In the genomic region with DNA sequence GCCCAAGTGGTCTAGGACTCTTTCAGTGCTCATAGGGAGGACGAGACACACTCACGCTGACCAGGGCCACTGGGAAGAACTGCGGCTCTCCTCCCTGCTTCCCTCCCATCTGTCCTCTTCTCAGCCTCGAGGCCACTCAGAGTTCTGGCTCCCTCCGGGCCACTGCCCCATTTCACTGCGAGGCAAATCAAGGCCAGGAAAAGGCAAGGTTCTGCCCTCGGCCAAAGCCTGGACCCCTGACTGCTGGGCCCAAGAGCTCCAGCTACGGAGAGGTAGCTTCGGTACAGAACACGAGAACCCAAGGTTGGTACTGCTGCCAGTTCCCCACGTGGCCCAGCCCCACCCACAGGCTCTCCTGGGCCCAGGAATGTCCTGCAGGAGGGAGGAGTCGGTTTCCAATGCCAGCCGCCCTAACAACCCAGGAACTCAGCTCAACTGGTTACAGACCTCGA, we compare ENCODE assay signal across 33 cellular contexts. TPM values are rescaled to one million over a fixed set of nuclear protein-coding genes. Genes with fewer than 3 reads are reported as not detected.
DNase-seq lines count a peak whose midpoint lies in the region; ATAC-seq, FAIRE-seq and TF ChIP-seq lines count a peak whose summit lies in the region.
"Had no signal": no experiment of that assay in that cellular context is flagged by ENCODE, and none has a peak within 500 bp of the region (broad histone marks: within the 10 kb centered on the region; RNA-seq: fewer than 3 reads in every experiment).

No MANE protein-coding gene starts in this region.

- no peaks in the 10 kb centered on the region for H3K79me2 ChIP-seq in GM12878 (ENCODE audit: control insufficient read depth, insufficient read depth, low read length)

- H3K4me2 ChIP-seq in GM12878 (ENCODE audit: control insufficient read depth, insufficient read depth): no peak overlapping the region
- H3K4me2 ChIP-seq: BLaER1 treated with 17β-estradiol and CSF1 and Interleukin-3, amounts not matched to agents 10 nM and 100 nM; KMS-11; SK-N-SH had no signal

- no peaks in the 10 kb centered on the region for H3K27me3 ChIP-seq in GM12878 (replicated peaks in 1 of 2; ENCODE audit: control insufficient read depth in 2 of 2, insufficient read depth in 2 of 2, low read length in 1 of 2)
- no peaks in the 10 kb centered on the region for H3K27me3 ChIP-seq in spleen (replicated peaks in 1 of 7)
- H3K27me3 ChIP-seq: BLaER1 treated with 17β-estradiol and CSF1 and Interleukin-3, amounts not matched to agents 10 nM and 100 nM; testis had no signal

- in situ Hi-C loops in GM12878 (cut with MboI): no loop called here

- RAD21 ChIA-PET in GM12878 (lab: Charles Lee; ENCODE audit: unreplicated experiment): no interaction called here

- TF ChIP-seq POLR2A in GM12878 (IDR thresholded peaks at IDR 0.05; ENCODE audit: low read depth, low read length): no peak
- TF ChIP-seq POLR2A in spleen (IDR thresholded peaks at IDR 0.05): no peak

- POLR2A ChIA-PET in GM12878 (lab: Charles Lee): interaction anchor here (0.7 kb wide), 1 partner anchor 37 kb away, joined by 3 read pairs; no protein-coding TSS in a partner anchor

- SMC1A ChIA-PET in GM12878 (lab: Charles Lee; ENCODE audit: uncharacterized antibody, unreplicated experiment): no interaction called here

- 79% methylated on average over 14 of the region's 14 CpGs for WGBS in GM12878 (ENCODE audit: insufficient coverage, insufficient replicate concordance, low lambda C conversion rate, missing lambda C conversion rate)
- WGBS in spleen, 5 donors: 87 to 95% (median 92%) methylated on average over 9 to 14 of the region's 14 CpGs

- no peak overlapping the region for H2AFZ ChIP-seq in GM12878 (ENCODE audit: control insufficient read depth, low read depth, low read length)

- CTCF ChIA-PET in GM12878 (lab: Yijun Ruan, JAX): interaction anchor here (0.8 kb wide), 1 partner anchor 19 kb away, joined by 3 read pairs; no protein-coding TSS in a partner anchor

- no peak for ATAC-seq in GM12878
- no peak for ATAC-seq in HG02759 (IDR thresholded peaks at IDR 0.05; ENCODE audit: unreplicated experiment)
- ATAC-seq: activated CD4-positive, CD25-positive, alpha-beta regulatory T cell treated with anti-CD3 and anti-CD28 coated beads, Interleukin-2, amount 50 U/mL, for 24 hours had no signal

- TF ChIP-seq CTCF in GM12878 (IDR thresholded peaks at IDR 0.05 in 2 of 3, conservative IDR thresholded peaks at IDR 0.05 in 1 of 3; ENCODE audit: control insufficient read depth in 2 of 3, extremely low read depth in 1 of 3, insufficient read depth in 1 of 3, low read depth in 3 of 3, low read length in 3 of 3) (no peak), kidney (IDR thresholded peaks at IDR 0.05; ENCODE audit: borderline replicate concordance, extremely low read depth, insufficient read depth) (no peak), spleen (IDR thresholded peaks at IDR 0.05 in 8 of 11, conservative IDR thresholded peaks at IDR 0.05 in 3 of 11) (no peak)

- intact Hi-C loops in GM12878 (cut with micrococcal nuclease; ENCODE audit: unreplicated experiment): no loop called here
- intact Hi-C loops in kidney (cut with DNase I): no loop called here
- intact Hi-C loops in spleen (cut with DNase I; ENCODE audit: low total_unique reads): loop anchor here (10.0 kb wide), 1 partner anchor 64 kb away; no protein-coding TSS in a partner anchor

- no peak for TF ChIP-seq RAD21 in GM12878 (IDR thresholded peaks at IDR 0.05; ENCODE audit: insufficient read depth, low read depth, low read length)

- H3K9ac ChIP-seq in GM12878 (ENCODE audit: control insufficient read depth, insufficient read depth, low read length) (no peak overlapping the region), kidney (ENCODE audit: low read length in 2 of 2) (no peak overlapping the region)
- H3K9ac ChIP-seq: BLaER1 treated with 17β-estradiol and CSF1 and Interleukin-3, amounts not matched to agents 10 nM and 100 nM; KMS-11; SK-N-SH had no signal

- no peak overlapping the region for H3K27ac ChIP-seq in GM12878 (ENCODE audit: control insufficient read depth, insufficient read depth)
- H3K27ac ChIP-seq in kidney (ENCODE audit: low read depth in 2 of 2, low read length in 2 of 2): peak overlapping the region in 1 of 2 donors; percentile 37
- H3K27ac ChIP-seq in spleen: no peak overlapping the region
- H3K27ac ChIP-seq: BLaER1 treated with 17β-estradiol and CSF1 and Interleukin-3, amounts not matched to agents 10 nM and 100 nM; KMS-11; testis had no signal

- H3K36me3 ChIP-seq in GM12878 (ENCODE audit: control insufficient read depth in 2 of 2, insufficient read depth in 2 of 2, low read length in 1 of 2) (peaks cover 34 to 37% of the 10 kb centered on the region in 2 experiments), kidney (ENCODE audit: control insufficient read depth in 1 of 2, insufficient read depth in 2 of 2, low read length in 2 of 2) (peaks cover 56 to 59% of the 10 kb centered on the region in 2 donors), spleen (peaks cover 9 to 82% (median 77%) of the 10 kb centered on the region in 6 donors)

- H3K9me3 ChIP-seq in GM12878 (replicated peaks; ENCODE audit: control insufficient read depth, insufficient read depth, low read length) (no peaks in the 10 kb centered on the region), kidney (ENCODE audit: control insufficient read depth in 1 of 2, low read length in 2 of 2) (no peaks in the 10 kb centered on the region), spleen (no peaks in the 10 kb centered on the region)
- H3K9me3 ChIP-seq: BLaER1 treated with 17β-estradiol and CSF1 and Interleukin-3, amounts not matched to agents 10 nM and 100 nM; Caco-2; SK-N-SH; testis had no signal

- H3K4me3 ChIP-seq in GM12878 (no peak overlapping the region), kidney (ENCODE audit: low read length in 2 of 2) (no peak overlapping the region), spleen (no peak overlapping the region)
- H3K4me3 ChIP-seq: BLaER1 treated with 17β-estradiol and CSF1 and Interleukin-3, amounts not matched to agents 10 nM and 100 nM; testis had no signal

- BruUV-seq in GM12878 (replicated peaks; lab: Mats Ljungman, UMichigan): no TSS peak

- H4K20me1 ChIP-seq in GM12878 (ENCODE audit: control insufficient read depth, insufficient read depth): no peaks in the 10 kb centered on the region

- DNase-seq in HT-29 (ENCODE audit: low spot score): peak; percentile 67
- no peak for DNase-seq in GM12878 (ENCODE audit: low read depth, low spot score)
- DNase-seq in kidney: peak; percentile 54
- DNase-seq in spleen: peak; percentile 32
- no peak for DNase-seq in AML-193 (lab: John Stamatoyannopoulos, UW)
- no peak for DNase-seq in NCI-H446 treated with DMSO at 0.1 percent for 48 hours (lab: John Stamatoyannopoulos, UW)
- no peak for DNase-seq in NCI-H146 treated with DMSO at 0.1 percent for 48 hours (lab: John Stamatoyannopoulos, UW; ENCODE audit: unreplicated experiment)
- DNase-seq: activated CD4-positive, alpha-beta memory T cell treated with anti-CD3 and anti-CD28 coated beads for 36 hours; activated CD8-positive, alpha-beta memory T cell treated with anti-CD3 and anti-CD28 coated beads, Interleukin-2, amount 50 U/mL, for 4 hours; aorta; Caco-2; caudate nucleus; dermis blood vessel endothelial cell; GF-D8; H9; hypothalamus; immature natural killer cell; NCI-H1417 treated with DMSO at 0.1 percent for 48 hours; NCI-H446; NCI-H82; RPMI8226; SK-N-SH; stimulated activated CD4-positive, alpha-beta T cell treated with anti-CD3 and anti-CD28 coated beads, Interleukin-2, amount 100 ng/mL, for 48 hours; testis had no signal

- H3K4me1 ChIP-seq in GM12878 (ENCODE audit: control insufficient read depth, insufficient read depth, low read length) (no peaks in the 10 kb centered on the region), kidney (ENCODE audit: control insufficient read depth in 1 of 2, insufficient read depth in 1 of 2, low read depth in 1 of 2, low read length in 2 of 2) (peaks cover 11 to 16% of the 10 kb centered on the region in 2 donors), spleen (peaks cover 0 to 9% (median 8%) of the 10 kb centered on the region in 6 donors)
- H3K4me1 ChIP-seq: Caco-2 had no signal

- FAIRE-seq in GM12878 (lab: Jason Lieb, UNC): no peak
- no peak for FAIRE-seq in kidney (lab: Jason Lieb, UNC)
- FAIRE-seq: GM19239, HTR-8/SVneo had no signal

- TF ChIP-seq EP300 in GM12878 (IDR thresholded peaks at IDR 0.05; ENCODE audit: borderline replicate concordance in 1 of 2, control insufficient read depth in 1 of 2, low read depth in 2 of 2, low read length in 2 of 2): no peak

RNA-seq across cellular contexts. Expression of a gene that starts 14.7 kb away (rescaled TPM):
- total RNA-seq in HT-29 (2014; rRNA removed; shearing (Covaris generic)): 0.29 TPM in 1 of 2 replicates, not detected in the other
- total RNA-seq in GM12878 (2013; cell fraction: nucleolus; rRNA removed): not detected in 2 replicates
- total RNA-seq in GM12878 (2014; rRNA removed): not detected in 2 replicates
- total RNA-seq in GM12878 (2014; rRNA removed; fragmentation: Illumina TruSeq; extraction: Trizol): not detected in 2 replicates
- not detected in 2 replicates for total RNA-seq in GM12878 (2021)
- polyA plus RNA-seq in GM12878 (2011; ENCODE audit: low read depth): not detected
- polyA plus RNA-seq in GM12878 (2011; rRNA removed): not detected in 2 replicates
- polyA plus RNA-seq in GM12878 (2011; cell fraction: cytosol; rRNA removed): not detected in 2 replicates
- not detected in 2 replicates for polyA plus RNA-seq in GM12878 (2011; cell fraction: nucleus; rRNA removed)
- polyA plus RNA-seq in GM12878 (2012): not detected in 2 replicates
- polyA plus RNA-seq in GM12878 (2014; fragmentation: Illumina TruSeq; extraction: Trizol): not detected in 2 replicates
- under 1 TPM in 1 of 2 experiments, not detected in 1; 0.08 TPM for polyA plus RNA-seq in GM12878 (2014; fragmentation: Nextera tagmentation; extraction: Ambion mirVana)
- polyA plus RNA-seq in GM12878 (2014; rRNA removed): not detected in 2 replicates
- under 1 TPM in 1 of 2 experiments, not detected in 1; 0.12 TPM for polyA plus RNA-seq in GM12878 (2016; fragmentation: Nextera tagmentation; extraction: Ambion mirVana)
- polyA minus RNA-seq in GM12878 (2011; rRNA and poly(A)+ RNA removed): not detected in 2 replicates
- not detected in 2 replicates for polyA minus RNA-seq in GM12878 (2011; cell fraction: cytosol; rRNA and poly(A)+ RNA removed)
- not detected in 2 replicates for polyA minus RNA-seq in GM12878 (2011; cell fraction: nucleus; rRNA and poly(A)+ RNA removed)
- total RNA-seq in kidney: 1.7 TPM
- polyA plus RNA-seq in kidney (ENCODE audit: insufficient read depth, low read depth, low replicate concordance): 3.5 TPM
- total RNA-seq in spleen: 1 to 10 TPM in 5 of 7 donors, under 1 TPM in 1, not detected in 1; 0.94 to 2.1 (median 1.6) TPM
- 1 to 10 TPM; 1.6 to 7.3 (median 2.0) TPM for polyA plus RNA-seq in spleen
- total RNA-seq: activated T-helper 1 cell treated with anti-CD3 and anti-CD28 coated beads, Interleukin-12 subunit alpha, Interleukin-12 subunit beta, Interleukin-2, Interleukin-4 antibody, amounts not matched to agents 30 ng/mL and 10 ng/mL and 1 ng/mL, durations not matched to agents 14 hours and 24 hours and 36 hours; Caco-2; dermis blood vessel endothelial cell; fibroblast of lung; H9; osteocyte had no signal

RNA-seq across cellular contexts. Expression of a gene that starts 16.7 kb away (rescaled TPM):
- total RNA-seq in HT-29 (2014; rRNA removed; shearing (Covaris generic)): 254 and 264 TPM in 2 replicates
- total RNA-seq in GM12878 (2013; cell fraction: nucleolus; rRNA removed): 205 and 215 TPM in 2 replicates
- 104 and 114 TPM in 2 replicates for total RNA-seq in GM12878 (2014; rRNA removed)
- 64.5 and 65.2 TPM in 2 replicates for total RNA-seq in GM12878 (2014; rRNA removed; fragmentation: Illumina TruSeq; extraction: Trizol)
- 103 and 105 TPM in 2 replicates for total RNA-seq in GM12878 (2021)
- 54.0 TPM for polyA plus RNA-seq in GM12878 (2011; ENCODE audit: low read depth)
- 73.1 and 86.9 TPM in 2 replicates for polyA plus RNA-seq in GM12878 (2011; rRNA removed)
- polyA plus RNA-seq in GM12878 (2011; cell fraction: cytosol; rRNA removed): 99.4 and 108 TPM in 2 replicates
- 265 TPM in 2 replicates for polyA plus RNA-seq in GM12878 (2011; cell fraction: nucleus; rRNA removed)
- 97.3 and 97.7 TPM in 2 replicates for polyA plus RNA-seq in GM12878 (2012)
- 48.5 and 75.3 TPM in 2 replicates for polyA plus RNA-seq in GM12878 (2014; fragmentation: Illumina TruSeq; extraction: Trizol)
- 10 to 100 TPM in 1 of 2 experiments, 1 to 10 TPM in 1; 7.2 to 17.3 TPM for polyA plus RNA-seq in GM12878 (2014; fragmentation: Nextera tagmentation; extraction: Ambion mirVana)
- polyA plus RNA-seq in GM12878 (2014; rRNA removed): 80.2 and 83.5 TPM in 2 replicates
- 100 to 1,000 TPM; 108 to 128 TPM for polyA plus RNA-seq in GM12878 (2016; fragmentation: Nextera tagmentation; extraction: Ambion mirVana)
- 140 and 177 TPM in 2 replicates for polyA minus RNA-seq in GM12878 (2011; rRNA and poly(A)+ RNA removed)
- polyA minus RNA-seq in GM12878 (2011; cell fraction: cytosol; rRNA and poly(A)+ RNA removed): 49.4 and 55.5 TPM in 2 replicates
- 129 and 149 TPM in 2 replicates for polyA minus RNA-seq in GM12878 (2011; cell fraction: nucleus; rRNA and poly(A)+ RNA removed)
- total RNA-seq in kidney: 194 TPM
- 202 TPM for polyA plus RNA-seq in kidney (ENCODE audit: insufficient read depth, low read depth, low replicate concordance)
- total RNA-seq in spleen: 100 to 1,000 TPM; 135 to 191 (median 162) TPM
- 100 to 1,000 TPM in 2 of 3 donors, 10 to 100 TPM in 1; 87.3 to 144 (median 134) TPM for polyA plus RNA-seq in spleen

RNA-seq across cellular contexts. Expression of a gene that starts 36.2 kb away (rescaled TPM):
- 0.31 and 0.53 TPM in 2 replicates for total RNA-seq in HT-29 (2014; rRNA removed; shearing (Covaris generic))
- 239 and 253 TPM in 2 replicates for total RNA-seq in GM12878 (2013; cell fraction: nucleolus; rRNA removed)
- 52.9 and 55.5 TPM in 2 replicates for total RNA-seq in GM12878 (2014; rRNA removed)
- total RNA-seq in GM12878 (2014; rRNA removed; fragmentation: Illumina TruSeq; extraction: Trizol): 35.4 and 36.0 TPM in 2 replicates
- total RNA-seq in GM12878 (2021): 63.6 and 70.4 TPM in 2 replicates
- 5.6 TPM for polyA plus RNA-seq in GM12878 (2011; ENCODE audit: low read depth)
- 21.7 and 36.4 TPM in 2 replicates for polyA plus RNA-seq in GM12878 (2011; rRNA removed)
- polyA plus RNA-seq in GM12878 (2011; cell fraction: cytosol; rRNA removed): 43.5 and 65.5 TPM in 2 replicates
- 214 and 250 TPM in 2 replicates for polyA plus RNA-seq in GM12878 (2011; cell fraction: nucleus; rRNA removed)
- polyA plus RNA-seq in GM12878 (2012): 12.4 and 20.6 TPM in 2 replicates
- 21.8 and 30.3 TPM in 2 replicates for polyA plus RNA-seq in GM12878 (2014; fragmentation: Illumina TruSeq; extraction: Trizol)
- 10 to 100 TPM in 1 of 2 experiments, 1 to 10 TPM in 1; 5.2 to 11.3 TPM for polyA plus RNA-seq in GM12878 (2014; fragmentation: Nextera tagmentation; extraction: Ambion mirVana)
- 83.2 and 88.1 TPM in 2 replicates for polyA plus RNA-seq in GM12878 (2014; rRNA removed)
- polyA plus RNA-seq in GM12878 (2016; fragmentation: Nextera tagmentation; extraction: Ambion mirVana): 10 to 100 TPM; 23.1 to 25.3 TPM
- 59.2 and 96.7 TPM in 2 replicates for polyA minus RNA-seq in GM12878 (2011; rRNA and poly(A)+ RNA removed)
- polyA minus RNA-seq in GM12878 (2011; cell fraction: cytosol; rRNA and poly(A)+ RNA removed): 22.3 and 22.6 TPM in 2 replicates
- 63.6 and 102 TPM in 2 replicates for polyA minus RNA-seq in GM12878 (2011; cell fraction: nucleus; rRNA and poly(A)+ RNA removed)
- total RNA-seq in kidney: 49.5 TPM
- 0.97 TPM for polyA plus RNA-seq in kidney (ENCODE audit: insufficient read depth, low read depth, low replicate concordance)
- total RNA-seq in spleen: 100 to 1,000 TPM; 200 to 426 (median 316) TPM
- 100 to 1,000 TPM in 1 of 3 donors, 10 to 100 TPM in 2; 63.4 to 121 (median 84.2) TPM for polyA plus RNA-seq in spleen
- total RNA-seq: Caco-2, dermis blood vessel endothelial cell, fibroblast of lung, osteocyte had no signal
- polyA plus RNA-seq: fibroblast of lung, SK-N-SH had no signal

Comparison
In these comparisons a context has a peak if more than half of its experiments do, and no peak if none do; other contexts are left out.
1. DNase-seq: peak in HT-29 (single experiment), kidney (single experiment) and spleen (single experiment); none in GM12878 (single experiment), AML-193 (0 of 2), NCI-H446 treated with DMSO at 0.1 percent for 48 hours (single experiment) and NCI-H146 treated with DMSO at 0.1 percent for 48 hours (single experiment).
2. RNA of a gene that starts 36.2 kb away (total RNA-seq): 200 to 426 TPM in spleen, 35.4 to 253 TPM in GM12878 and 49.5 TPM in kidney (single experiment); 0.31 to 0.53 TPM in HT-29; every median in the first group is over 10 times any median in the second.